Comparison of ENCODE assay signal across 18 cellular contexts in genomic region chr3:51958603-51959521, GRCh38. TPM values are rescaled to one million over a fixed set of nuclear protein-coding genes. Genes with fewer than 3 reads are reported as not detected.
DNase-seq lines count a peak whose midpoint lies in the region; ATAC-seq, FAIRE-seq and TF ChIP-seq lines count a peak whose summit lies in the region.
"Had no signal": no experiment of that assay in that cellular context is flagged by ENCODE, and none has a peak within 500 bp of the region (broad histone marks: within the 10 kb centered on the region; RNA-seq: fewer than 3 reads in every experiment).

No MANE protein-coding gene starts in this region.

- POLR2A ChIA-PET in HepG2 (lab: Yijun Ruan, JAX): no interaction called here

- no peak for TF ChIP-seq EP300 in HepG2 (IDR thresholded peaks at IDR 0.05; ENCODE audit: low read depth in 2 of 2, low read length in 2 of 2)
- no peak for TF ChIP-seq EP300 in HepG2 (CRISPR knock-in tag; IDR thresholded peaks at IDR 0.05; ENCODE audit: borderline replicate concordance)

- WGBS in HepG2 (ENCODE audit: low lambda C conversion rate): 95% methylated on average over 17 of the region's 20 CpGs

- H3K4me3 ChIP-seq in WERI-Rb-1 (ENCODE audit: low read depth, low read length): no peak overlapping the region
- H3K4me3 ChIP-seq in HepG2 (replicated peaks in 1 of 3; ENCODE audit: insufficient read depth in 1 of 3, low read depth in 2 of 3, low read length in 3 of 3): no peak overlapping the region
- H3K4me3 ChIP-seq in osteoblast (ENCODE audit: insufficient read depth, low read length): no peak overlapping the region
- H3K4me3 ChIP-seq: BLaER1 treated with 17β-estradiol and CSF1 and Interleukin-3, amounts not matched to agents 10 nM and 100 nM; GM23248 had no signal

- ATAC-seq in left cardiac atrium: no peak
- no peak for ATAC-seq in HepG2
- no peak for ATAC-seq in HG02970 (IDR thresholded peaks at IDR 0.05; ENCODE audit: low FRiP score, unreplicated experiment)
- no peak for ATAC-seq in GM18868 (IDR thresholded peaks at IDR 0.05; ENCODE audit: unreplicated experiment)
- ATAC-seq: HCT116 had no signal

- H3K9me3 ChIP-seq in WERI-Rb-1 (ENCODE audit: severe bottlenecking): no peaks in the 10 kb centered on the region
- no peaks in the 10 kb centered on the region for H3K9me3 ChIP-seq in HepG2 (ENCODE audit: low read length)
- H3K9me3 ChIP-seq in osteoblast (ENCODE audit: low read depth, low read length): no peaks in the 10 kb centered on the region
- H3K9me3 ChIP-seq: BLaER1 treated with 17β-estradiol and CSF1 and Interleukin-3, amounts not matched to agents 10 nM and 100 nM had no signal

- DNase-seq in left cardiac atrium: peak; percentile 15
- DNase-seq in cardiac septum (ENCODE audit: low spot score): no peak
- no peak for DNase-seq in WERI-Rb-1
- DNase-seq in HepG2 (ENCODE audit: low spot score): no peak
- DNase-seq in osteoblast (ENCODE audit: insufficient read length, low spot score, missing footprints): peak; percentile 72
- no peak for DNase-seq in activated CD4-positive, alpha-beta T cell treated with anti-CD3 and anti-CD28 coated beads for 4 hours
- DNase-seq: ACHN; Calu3; CD4-positive, CD25-positive, alpha-beta regulatory T cell; DMS 273 treated with DMSO at 0.1 percent for 48 hours; GM23248 had no signal

- no peaks in the 10 kb centered on the region for H3K79me2 ChIP-seq in HepG2 (ENCODE audit: insufficient read depth, low read length)
- no peaks in the 10 kb centered on the region for H3K79me2 ChIP-seq in osteoblast (ENCODE audit: insufficient read depth, low read length)

- intact Hi-C loops in left cardiac atrium (cut with DNase I) (no loop called here), cardiac septum (cut with DNase I) (no loop called here), HepG2 (cut with micrococcal nuclease; ENCODE audit: unreplicated experiment) (no loop called here)

- H3K4me1 ChIP-seq in HepG2 (ENCODE audit: insufficient read depth, low read length) (peaks cover 27% of the 10 kb centered on the region), osteoblast (ENCODE audit: insufficient read depth, low read length) (peaks cover under 1% of the 10 kb centered on the region)

- no peak overlapping the region for H2AFZ ChIP-seq in HepG2 (ENCODE audit: low read length)
- H2AFZ ChIP-seq in osteoblast (ENCODE audit: low read length): no peak overlapping the region
- H2AFZ ChIP-seq: GM23248 had no signal

- no peak for TF ChIP-seq RAD21 in HepG2 (CRISPR knock-in tag; IDR thresholded peaks at IDR 0.05)

- TF ChIP-seq POLR2A in HepG2 (IDR thresholded peaks at IDR 0.05; ENCODE audit: insufficient read depth in 1 of 2, low read depth in 2 of 2, low read length in 2 of 2): no peak

- H4K20me1 ChIP-seq in HepG2 (ENCODE audit: insufficient read depth, low read length): no peaks in the 10 kb centered on the region
- peaks cover 13% of the 10 kb centered on the region for H4K20me1 ChIP-seq in osteoblast (ENCODE audit: insufficient read depth, low read length)

- in situ Hi-C loops in HepG2 (cut with HindIII; ENCODE audit: extremely low pct_ligation_motif_present, low pct_unique_long_range_greater_than_20kb): no loop called here

- no TSS peak for BruUV-seq in HepG2 (replicated peaks; lab: Mats Ljungman, UMichigan)

- H3K36me3 ChIP-seq in WERI-Rb-1 (peaks cover 87% of the 10 kb centered on the region), HepG2 (replicated peaks in 1 of 2; ENCODE audit: control insufficient read depth in 1 of 2, insufficient read depth in 2 of 2, low read length in 2 of 2) (peaks cover 4 to 19% of the 10 kb centered on the region in 2 experiments; a peak in 4 of 5 replicates), osteoblast (ENCODE audit: insufficient read depth, low read length) (peaks cover 10% of the 10 kb centered on the region)

- TF ChIP-seq CTCF in WERI-Rb-1 (IDR thresholded peaks at IDR 0.05; ENCODE audit: low read depth, low read length) (no peak), HepG2 (CRISPR knock-in tag; IDR thresholded peaks at IDR 0.05) (no peak), osteoblast (IDR thresholded peaks at IDR 0.05; ENCODE audit: extremely low read depth, low read depth, low read length) (no peak)

- H3K4me2 ChIP-seq in HepG2 (ENCODE audit: low read depth, low read length) (no peak overlapping the region), osteoblast (ENCODE audit: insufficient read depth, low read length) (no peak overlapping the region)

- H3K27me3 ChIP-seq in WERI-Rb-1 (ENCODE audit: insufficient read depth, low read depth, severe bottlenecking) (no peaks in the 10 kb centered on the region), HepG2 (ENCODE audit: control insufficient read depth in 1 of 2, insufficient read depth in 2 of 2, low read length in 2 of 2) (no peaks in the 10 kb centered on the region), osteoblast (ENCODE audit: insufficient read depth, low read length) (no peaks in the 10 kb centered on the region)

- H3K27ac ChIP-seq in WERI-Rb-1 (peak overlapping the region; percentile 100), HepG2 (ENCODE audit: extremely low read length, insufficient read depth, low read length) (no peak overlapping the region), osteoblast (ENCODE audit: low read depth, low read length) (no peak overlapping the region)
- H3K27ac ChIP-seq: BLaER1 treated with 17β-estradiol and CSF1 and Interleukin-3, amounts not matched to agents 10 nM and 100 nM; GM23248 had no signal

- FAIRE-seq in HepG2 (lab: Jason Lieb, UNC): no peak
- FAIRE-seq: H54 had no signal

- H3K9ac ChIP-seq in HepG2 (ENCODE audit: insufficient read depth, low read depth, low read length): no peak overlapping the region
- H3K9ac ChIP-seq: BLaER1 treated with 17β-estradiol and CSF1 and Interleukin-3, amounts not matched to agents 10 nM and 100 nM; GM23248 had no signal

- CTCF ChIA-PET in HepG2 (lab: Yijun Ruan, JAX; ENCODE audit: low intra/inter-chr PET ratio, low total read pairs): no interaction called here

RNA-seq across cellular contexts. Expression of gene GPR62, which starts 3.7 kb away (rescaled TPM):
- total RNA-seq in left cardiac atrium (under 1 TPM in 1 of 2 donors, not detected in 1; 0.53 TPM), cardiac septum (0.16 TPM), HepG2 (2016; rRNA removed; fragmentation: Illumina TruSeq; extraction: Trizol) (not detected in 2 replicates), osteoblast (under 0.01 TPM in 1 of 2 replicates, not detected in the other)
- not detected in 2 replicates for total RNA-seq in HepG2 (2016; cell fraction: cytosol; rRNA removed; fragmentation: Illumina TruSeq; extraction: Trizol; ENCODE audit: low read depth)
- total RNA-seq in HepG2 (2016; cell fraction: insoluble cytoplasmic fraction; rRNA removed; fragmentation: Illumina TruSeq; extraction: Trizol): not detected in 2 replicates
- total RNA-seq in HepG2 (2016; cell fraction: membrane; rRNA removed; fragmentation: Illumina TruSeq; extraction: Trizol): not detected in 2 replicates
- total RNA-seq in HepG2 (2016; cell fraction: nucleus; rRNA removed; fragmentation: Illumina TruSeq; extraction: Trizol): not detected in 2 replicates
- not detected in 2 replicates for polyA plus RNA-seq in HepG2 (2011; rRNA removed)
- polyA plus RNA-seq in HepG2 (2011; cell fraction: cytosol; rRNA removed): not detected in 2 replicates
- polyA plus RNA-seq in HepG2 (2011; cell fraction: nucleus; rRNA removed): 0.17 and 0.24 TPM in 2 replicates
- 0.09 TPM in 1 of 2 replicates, not detected in the other for polyA plus RNA-seq in HepG2 (2012)
- not detected in 2 replicates for polyA plus RNA-seq in HepG2 (2016; cell fraction: cytosol; fragmentation: Illumina TruSeq; extraction: Trizol; ENCODE audit: low read depth)
- not detected in 2 replicates for polyA plus RNA-seq in HepG2 (2016; cell fraction: insoluble cytoplasmic fraction; fragmentation: Illumina TruSeq; extraction: Trizol; ENCODE audit: low read depth)
- polyA plus RNA-seq in HepG2 (2016; cell fraction: membrane; fragmentation: Illumina TruSeq; extraction: Trizol; ENCODE audit: low read depth): not detected in 2 replicates
- polyA plus RNA-seq in HepG2 (2016; cell fraction: nucleus; fragmentation: Illumina TruSeq; extraction: Trizol; ENCODE audit: insufficient read depth, low read depth): not detected in 2 replicates
- polyA minus RNA-seq in HepG2 (2011; rRNA and poly(A)+ RNA removed; ENCODE audit: low replicate concordance): 0.14 TPM in 1 of 2 replicates, not detected in the other
- polyA minus RNA-seq in HepG2 (2011; cell fraction: cytosol; rRNA and poly(A)+ RNA removed): not detected in 2 replicates
- polyA minus RNA-seq in HepG2 (2011; cell fraction: nucleus; rRNA and poly(A)+ RNA removed): 0.25 TPM in 1 of 2 replicates, not detected in the other
- total RNA-seq: A172; Calu3; CD4-positive, CD25-positive, alpha-beta regulatory T cell; Daoy; GM23248 had no signal
- polyA plus RNA-seq: GM23248 had no signal

RNA-seq across cellular contexts. Expression of gene PCBP4, which starts 8.4 kb away (rescaled TPM):
- total RNA-seq in left cardiac atrium (10 to 100 TPM; 49.1 to 68.3 TPM), cardiac septum (91.4 TPM), HepG2 (2016; rRNA removed; fragmentation: Illumina TruSeq; extraction: Trizol) (32.5 and 36.8 TPM in 2 replicates), osteoblast (19.7 and 22.4 TPM in 2 replicates)
- 26.7 and 28.9 TPM in 2 replicates for total RNA-seq in HepG2 (2016; cell fraction: cytosol; rRNA removed; fragmentation: Illumina TruSeq; extraction: Trizol; ENCODE audit: low read depth)
- 31.0 and 37.9 TPM in 2 replicates for total RNA-seq in HepG2 (2016; cell fraction: insoluble cytoplasmic fraction; rRNA removed; fragmentation: Illumina TruSeq; extraction: Trizol)
- total RNA-seq in HepG2 (2016; cell fraction: membrane; rRNA removed; fragmentation: Illumina TruSeq; extraction: Trizol): 44.9 and 54.5 TPM in 2 replicates
- total RNA-seq in HepG2 (2016; cell fraction: nucleus; rRNA removed; fragmentation: Illumina TruSeq; extraction: Trizol): 17.4 and 21.9 TPM in 2 replicates
- polyA plus RNA-seq in HepG2 (2011; rRNA removed): 51.3 and 58.9 TPM in 2 replicates
- 33.8 and 49.2 TPM in 2 replicates for polyA plus RNA-seq in HepG2 (2011; cell fraction: cytosol; rRNA removed)
- polyA plus RNA-seq in HepG2 (2011; cell fraction: nucleus; rRNA removed): 143 and 178 TPM in 2 replicates
- 14.2 and 28.3 TPM in 2 replicates for polyA plus RNA-seq in HepG2 (2012)
- polyA plus RNA-seq in HepG2 (2016; cell fraction: cytosol; fragmentation: Illumina TruSeq; extraction: Trizol; ENCODE audit: low read depth): 36.6 and 43.0 TPM in 2 replicates
- 42.3 and 45.0 TPM in 2 replicates for polyA plus RNA-seq in HepG2 (2016; cell fraction: insoluble cytoplasmic fraction; fragmentation: Illumina TruSeq; extraction: Trizol; ENCODE audit: low read depth)
- polyA plus RNA-seq in HepG2 (2016; cell fraction: membrane; fragmentation: Illumina TruSeq; extraction: Trizol; ENCODE audit: low read depth): 49.2 and 54.4 TPM in 2 replicates
- polyA plus RNA-seq in HepG2 (2016; cell fraction: nucleus; fragmentation: Illumina TruSeq; extraction: Trizol; ENCODE audit: insufficient read depth, low read depth): 57.5 and 60.6 TPM in 2 replicates
- polyA minus RNA-seq in HepG2 (2011; rRNA and poly(A)+ RNA removed; ENCODE audit: low replicate concordance): 19.8 and 51.2 TPM in 2 replicates
- 15.7 and 19.8 TPM in 2 replicates for polyA minus RNA-seq in HepG2 (2011; cell fraction: cytosol; rRNA and poly(A)+ RNA removed)
- polyA minus RNA-seq in HepG2 (2011; cell fraction: nucleus; rRNA and poly(A)+ RNA removed): 12.0 and 15.7 TPM in 2 replicates

RNA-seq across cellular contexts. Expression of gene ABHD14B, which starts 15.0 kb away (rescaled TPM):
- 10 to 100 TPM; 22.0 to 22.1 TPM for total RNA-seq in left cardiac atrium
- total RNA-seq in cardiac septum: 13.6 TPM
- 40.4 and 44.4 TPM in 2 replicates for total RNA-seq in HepG2 (2016; rRNA removed; fragmentation: Illumina TruSeq; extraction: Trizol)
- total RNA-seq in HepG2 (2016; cell fraction: cytosol; rRNA removed; fragmentation: Illumina TruSeq; extraction: Trizol; ENCODE audit: low read depth): 13.6 and 18.3 TPM in 2 replicates
- total RNA-seq in HepG2 (2016; cell fraction: insoluble cytoplasmic fraction; rRNA removed; fragmentation: Illumina TruSeq; extraction: Trizol): 39.5 and 45.7 TPM in 2 replicates
- 31.7 and 38.5 TPM in 2 replicates for total RNA-seq in HepG2 (2016; cell fraction: membrane; rRNA removed; fragmentation: Illumina TruSeq; extraction: Trizol)
- total RNA-seq in HepG2 (2016; cell fraction: nucleus; rRNA removed; fragmentation: Illumina TruSeq; extraction: Trizol): 23.4 and 24.3 TPM in 2 replicates
- polyA plus RNA-seq in HepG2 (2011; rRNA removed): 102 and 108 TPM in 2 replicates
- 95.9 and 104 TPM in 2 replicates for polyA plus RNA-seq in HepG2 (2011; cell fraction: cytosol; rRNA removed)
- polyA plus RNA-seq in HepG2 (2011; cell fraction: nucleus; rRNA removed): 69.4 and 73.2 TPM in 2 replicates
- 40.5 and 57.0 TPM in 2 replicates for polyA plus RNA-seq in HepG2 (2012)
- 22.6 and 24.5 TPM in 2 replicates for polyA plus RNA-seq in HepG2 (2016; cell fraction: cytosol; fragmentation: Illumina TruSeq; extraction: Trizol; ENCODE audit: low read depth)
- polyA plus RNA-seq in HepG2 (2016; cell fraction: insoluble cytoplasmic fraction; fragmentation: Illumina TruSeq; extraction: Trizol; ENCODE audit: low read depth): 68.7 and 73.5 TPM in 2 replicates
- 44.0 and 45.5 TPM in 2 replicates for polyA plus RNA-seq in HepG2 (2016; cell fraction: membrane; fragmentation: Illumina TruSeq; extraction: Trizol; ENCODE audit: low read depth)
- polyA plus RNA-seq in HepG2 (2016; cell fraction: nucleus; fragmentation: Illumina TruSeq; extraction: Trizol; ENCODE audit: insufficient read depth, low read depth): 59.0 and 60.0 TPM in 2 replicates
- 111 and 118 TPM in 2 replicates for polyA minus RNA-seq in HepG2 (2011; rRNA and poly(A)+ RNA removed; ENCODE audit: low replicate concordance)
- 32.2 and 37.7 TPM in 2 replicates for polyA minus RNA-seq in HepG2 (2011; cell fraction: cytosol; rRNA and poly(A)+ RNA removed)
- polyA minus RNA-seq in HepG2 (2011; cell fraction: nucleus; rRNA and poly(A)+ RNA removed): 17.9 and 25.7 TPM in 2 replicates
- 38.7 and 44.2 TPM in 2 replicates for total RNA-seq in osteoblast

RNA-seq across cellular contexts. Expression of gene ABHD14A, which starts 16.0 kb away (rescaled TPM):
- total RNA-seq in left cardiac atrium (10 to 100 TPM; 18.1 to 18.3 TPM), cardiac septum (12.5 TPM), HepG2 (2016; rRNA removed; fragmentation: Illumina TruSeq; extraction: Trizol) (12.3 and 29.5 TPM in 2 replicates), osteoblast (16.5 and 18.8 TPM in 2 replicates)
- total RNA-seq in HepG2 (2016; cell fraction: cytosol; rRNA removed; fragmentation: Illumina TruSeq; extraction: Trizol; ENCODE audit: low read depth): 29.8 and 42.0 TPM in 2 replicates
- total RNA-seq in HepG2 (2016; cell fraction: insoluble cytoplasmic fraction; rRNA removed; fragmentation: Illumina TruSeq; extraction: Trizol): 13.9 and 25.2 TPM in 2 replicates
- 28.5 and 40.2 TPM in 2 replicates for total RNA-seq in HepG2 (2016; cell fraction: membrane; rRNA removed; fragmentation: Illumina TruSeq; extraction: Trizol)
- total RNA-seq in HepG2 (2016; cell fraction: nucleus; rRNA removed; fragmentation: Illumina TruSeq; extraction: Trizol): 14.6 and 20.6 TPM in 2 replicates
- 46.9 and 53.9 TPM in 2 replicates for polyA plus RNA-seq in HepG2 (2011; rRNA removed)
- 62.7 and 81.3 TPM in 2 replicates for polyA plus RNA-seq in HepG2 (2011; cell fraction: cytosol; rRNA removed)
- polyA plus RNA-seq in HepG2 (2011; cell fraction: nucleus; rRNA removed): 21.1 and 27.5 TPM in 2 replicates
- polyA plus RNA-seq in HepG2 (2012): 15.4 and 26.5 TPM in 2 replicates
- 43.5 and 57.3 TPM in 2 replicates for polyA plus RNA-seq in HepG2 (2016; cell fraction: cytosol; fragmentation: Illumina TruSeq; extraction: Trizol; ENCODE audit: low read depth)
- polyA plus RNA-seq in HepG2 (2016; cell fraction: insoluble cytoplasmic fraction; fragmentation: Illumina TruSeq; extraction: Trizol; ENCODE audit: low read depth): 16.4 and 20.9 TPM in 2 replicates
- 38.0 and 46.5 TPM in 2 replicates for polyA plus RNA-seq in HepG2 (2016; cell fraction: membrane; fragmentation: Illumina TruSeq; extraction: Trizol; ENCODE audit: low read depth)
- 40.2 and 40.9 TPM in 2 replicates for polyA plus RNA-seq in HepG2 (2016; cell fraction: nucleus; fragmentation: Illumina TruSeq; extraction: Trizol; ENCODE audit: insufficient read depth, low read depth)
- polyA minus RNA-seq in HepG2 (2011; rRNA and poly(A)+ RNA removed; ENCODE audit: low replicate concordance): 36.2 and 41.1 TPM in 2 replicates
- 12.3 and 12.7 TPM in 2 replicates for polyA minus RNA-seq in HepG2 (2011; cell fraction: cytosol; rRNA and poly(A)+ RNA removed)
- 2.2 and 3.2 TPM in 2 replicates for polyA minus RNA-seq in HepG2 (2011; cell fraction: nucleus; rRNA and poly(A)+ RNA removed)

RNA-seq across cellular contexts. Expression of gene PARP3, which starts 16.7 kb away (rescaled TPM):
- total RNA-seq in left cardiac atrium (10 to 100 TPM; 13.2 to 13.4 TPM), cardiac septum (15.2 TPM), HepG2 (2016; rRNA removed; fragmentation: Illumina TruSeq; extraction: Trizol) (7.7 and 11.2 TPM in 2 replicates), osteoblast (39.2 and 46.0 TPM in 2 replicates)
- 4.4 and 5.3 TPM in 2 replicates for total RNA-seq in HepG2 (2016; cell fraction: cytosol; rRNA removed; fragmentation: Illumina TruSeq; extraction: Trizol; ENCODE audit: low read depth)
- total RNA-seq in HepG2 (2016; cell fraction: insoluble cytoplasmic fraction; rRNA removed; fragmentation: Illumina TruSeq; extraction: Trizol): 6.8 and 10.6 TPM in 2 replicates
- total RNA-seq in HepG2 (2016; cell fraction: membrane; rRNA removed; fragmentation: Illumina TruSeq; extraction: Trizol): 10.0 and 10.4 TPM in 2 replicates
- total RNA-seq in HepG2 (2016; cell fraction: nucleus; rRNA removed; fragmentation: Illumina TruSeq; extraction: Trizol): 10.2 and 13.8 TPM in 2 replicates
- 21.5 and 24.0 TPM in 2 replicates for polyA plus RNA-seq in HepG2 (2011; rRNA removed)
- 11.3 and 15.3 TPM in 2 replicates for polyA plus RNA-seq in HepG2 (2011; cell fraction: cytosol; rRNA removed)
- 122 and 127 TPM in 2 replicates for polyA plus RNA-seq in HepG2 (2011; cell fraction: nucleus; rRNA removed)
- polyA plus RNA-seq in HepG2 (2012): 13.0 and 15.1 TPM in 2 replicates
- polyA plus RNA-seq in HepG2 (2016; cell fraction: cytosol; fragmentation: Illumina TruSeq; extraction: Trizol; ENCODE audit: low read depth): 4.9 and 6.1 TPM in 2 replicates
- polyA plus RNA-seq in HepG2 (2016; cell fraction: insoluble cytoplasmic fraction; fragmentation: Illumina TruSeq; extraction: Trizol; ENCODE audit: low read depth): 7.2 and 10.0 TPM in 2 replicates
- polyA plus RNA-seq in HepG2 (2016; cell fraction: membrane; fragmentation: Illumina TruSeq; extraction: Trizol; ENCODE audit: low read depth): 9.7 and 11.0 TPM in 2 replicates
- 32.8 and 38.7 TPM in 2 replicates for polyA plus RNA-seq in HepG2 (2016; cell fraction: nucleus; fragmentation: Illumina TruSeq; extraction: Trizol; ENCODE audit: insufficient read depth, low read depth)
- polyA minus RNA-seq in HepG2 (2011; rRNA and poly(A)+ RNA removed; ENCODE audit: low replicate concordance): 11.0 and 13.9 TPM in 2 replicates
- polyA minus RNA-seq in HepG2 (2011; cell fraction: cytosol; rRNA and poly(A)+ RNA removed): 4.7 and 10.5 TPM in 2 replicates
- polyA minus RNA-seq in HepG2 (2011; cell fraction: nucleus; rRNA and poly(A)+ RNA removed): 12.6 and 14.9 TPM in 2 replicates

Comparison
In these comparisons a context has a peak if more than half of its experiments do, and no peak if none do; other contexts are left out.
1. DNase-seq: peak in left cardiac atrium (single experiment) and osteoblast (single experiment); none in cardiac septum (single experiment), WERI-Rb-1 (single experiment), HepG2 (single experiment) and activated CD4-positive, alpha-beta T cell treated with anti-CD3 and anti-CD28 coated beads for 4 hours (0 of 2).